In genomic region chr11:104064016-104064630, GRCh38 we compare ENCODE assay signal across 36 cellular contexts. TPM values are rescaled to one million over a fixed set of nuclear protein-coding genes. Genes with fewer than 3 reads are reported as not detected.
"Had no signal": no experiment of that assay in that cellular context is flagged by ENCODE, and none has a peak within 500 bp of the region (broad histone marks: within the 10 kb centered on the region; RNA-seq: fewer than 3 reads in every experiment).

No MANE protein-coding gene starts in this region.

- H3K4me3 Mint-ChIP-seq: activated CD4-positive, alpha-beta memory T cell treated with anti-CD3 and anti-CD28 coated beads for 36 hours; activated CD4-positive, alpha-beta T cell treated with anti-CD3 and anti-CD28 coated beads, Interleukin-2, amount 10 ng/mL, durations not matched to agents 24 days and 14 days; activated naive CD4-positive, alpha-beta T cell treated with anti-CD3 and anti-CD28 coated beads, Interleukin-2, amount 10 ng/mL, durations not matched to agents 7 days and 5 days; activated T-cell treated with anti-CD3 and anti-CD28 coated beads, Interleukin-2, amount 50 U/mL, for 24 hours; naive thymus-derived CD4-positive, alpha-beta T cell; stimulated activated memory B cell treated with anti-CD40 and anti-IgM and Interleukin-4, amounts not matched to agents 10 μg/mL and 1 μg/mL and 100 μg/mL, for 72 hours; T-helper 17 cell had no signal

- H3K27ac ChIP-seq: brain microvascular endothelial cell, esophagus muscularis mucosa, foreskin keratinocyte, heart left ventricle, left lung, parathyroid adenoma, psoas muscle, right atrium auricular region, stomach, suprapubic skin, tibial artery, upper lobe of right lung had no signal

- H3K27me3 ChIP-seq: brain microvascular endothelial cell, esophagus muscularis mucosa, foreskin keratinocyte, heart left ventricle, left lung, right atrium auricular region, stomach, suprapubic skin, tibial artery, upper lobe of right lung had no signal

- H3K36me3 ChIP-seq: brain microvascular endothelial cell, esophagus muscularis mucosa, heart left ventricle, left lung, right atrium auricular region, stomach, suprapubic skin, tibial artery, upper lobe of right lung had no signal

- H3K27ac Mint-ChIP-seq: activated CD4-positive, alpha-beta memory T cell treated with anti-CD3 and anti-CD28 coated beads for 36 hours; activated CD4-positive, alpha-beta T cell treated with anti-CD3 and anti-CD28 coated beads, Interleukin-2, amount 10 ng/mL, durations not matched to agents 24 days and 14 days; activated naive CD4-positive, alpha-beta T cell treated with anti-CD3 and anti-CD28 coated beads, Interleukin-2, amount 10 ng/mL, durations not matched to agents 7 days and 5 days; activated T-cell treated with anti-CD3 and anti-CD28 coated beads, Interleukin-2, amount 50 U/mL, for 24 hours; naive thymus-derived CD4-positive, alpha-beta T cell; stimulated activated memory B cell treated with anti-CD40 and anti-IgM and Interleukin-4, amounts not matched to agents 10 μg/mL and 1 μg/mL and 100 μg/mL, for 72 hours; T-helper 17 cell had no signal

- H3K9me3 Mint-ChIP-seq: activated CD4-positive, alpha-beta memory T cell treated with anti-CD3 and anti-CD28 coated beads for 36 hours; activated CD4-positive, alpha-beta T cell treated with anti-CD3 and anti-CD28 coated beads, Interleukin-2, amount 10 ng/mL, durations not matched to agents 24 days and 14 days; activated naive CD4-positive, alpha-beta T cell treated with anti-CD3 and anti-CD28 coated beads, Interleukin-2, amount 10 ng/mL, durations not matched to agents 7 days and 5 days; activated T-cell treated with anti-CD3 and anti-CD28 coated beads, Interleukin-2, amount 50 U/mL, for 24 hours had no signal

- H3K36me3 Mint-ChIP-seq: activated CD4-positive, alpha-beta memory T cell treated with anti-CD3 and anti-CD28 coated beads for 36 hours; activated naive CD4-positive, alpha-beta T cell treated with anti-CD3 and anti-CD28 coated beads, Interleukin-2, amount 10 ng/mL, durations not matched to agents 7 days and 5 days; naive thymus-derived CD4-positive, alpha-beta T cell; stimulated activated memory B cell treated with anti-CD40 and anti-IgM and Interleukin-4, amounts not matched to agents 10 μg/mL and 1 μg/mL and 100 μg/mL, for 72 hours had no signal

- DNase-seq: activated CD4-positive, alpha-beta memory T cell treated with anti-CD3 and anti-CD28 coated beads for 36 hours; activated CD4-positive, alpha-beta T cell treated with anti-CD3 and anti-CD28 coated beads, Interleukin-2, amount 10 ng/mL, durations not matched to agents 24 days and 14 days; activated CD4-positive, CD25-positive, alpha-beta regulatory T cell treated with anti-CD3 and anti-CD28 coated beads, Interleukin-2, amount 50 U/mL, for 72 hours; activated CD8-positive, alpha-beta memory T cell treated with anti-CD3 and anti-CD28 coated beads, Interleukin-2, amount 50 U/mL, for 48 hours; activated gamma-delta T cell; activated naive CD4-positive, alpha-beta T cell treated with anti-CD3 and anti-CD28 coated beads, Interleukin-2, amount 10 ng/mL, durations not matched to agents 7 days and 5 days; activated T-cell treated with anti-CD3 and anti-CD28 coated beads, Interleukin-2, amount 50 U/mL, for 24 hours; amniotic stem cell; brain microvascular endothelial cell; central memory CD4-positive, alpha-beta T cell; dermis blood vessel endothelial cell; effector CD4-positive, alpha-beta T cell; foreskin keratinocyte; heart left ventricle; kidney glomerular epithelial cell; left lung; naive thymus-derived CD4-positive, alpha-beta T cell; psoas muscle; stimulated activated CD4-positive, alpha-beta T cell treated with anti-CD3 and anti-CD28 coated beads, Interleukin-1b, Interleukin-23, amount 100 ng/mL, for 48 hours; stimulated activated CD4-positive, alpha-beta T cell treated with anti-CD3 and anti-CD28 coated beads, Interleukin-4, amount 100 ng/mL, for 4 hours; stimulated activated CD8-positive, alpha-beta memory T cell treated with anti-CD3 and anti-CD28 coated beads, Interleukin-4, amount 100 ng/mL, for 48 hours; stomach; T-helper 17 cell; T1000; tibial artery; upper lobe of right lung had no signal

- H3K9me3 ChIP-seq: esophagus muscularis mucosa, heart left ventricle, left lung, psoas muscle, right atrium auricular region, stomach, suprapubic skin, tibial artery, upper lobe of right lung had no signal

- H3K4me3 ChIP-seq: esophagus muscularis mucosa, heart left ventricle, left lung, lung, psoas muscle, right atrium auricular region, smooth muscle cell, stomach, suprapubic skin, tibial artery, upper lobe of right lung had no signal

- H3K4me1 ChIP-seq: foreskin keratinocyte, parathyroid adenoma, psoas muscle, right atrium auricular region, suprapubic skin, tibial artery, upper lobe of right lung had no signal

- ATAC-seq: foreskin keratinocyte; heart left ventricle; left lung; naive thymus-derived CD4-positive, alpha-beta T cell; psoas muscle; stimulated activated memory B cell treated with anti-CD40 and anti-IgM and Interleukin-4, amounts not matched to agents 10 μg/mL and 1 μg/mL and 100 μg/mL, for 72 hours; T-helper 17 cell; upper lobe of right lung had no signal

- H3K27me3 Mint-ChIP-seq: activated CD4-positive, alpha-beta memory T cell treated with anti-CD3 and anti-CD28 coated beads for 36 hours; activated CD4-positive, alpha-beta T cell treated with anti-CD3 and anti-CD28 coated beads, Interleukin-2, amount 10 ng/mL, durations not matched to agents 24 days and 14 days; activated naive CD4-positive, alpha-beta T cell treated with anti-CD3 and anti-CD28 coated beads, Interleukin-2, amount 10 ng/mL, durations not matched to agents 7 days and 5 days; activated T-cell treated with anti-CD3 and anti-CD28 coated beads, Interleukin-2, amount 50 U/mL, for 24 hours; naive thymus-derived CD4-positive, alpha-beta T cell; stimulated activated memory B cell treated with anti-CD40 and anti-IgM and Interleukin-4, amounts not matched to agents 10 μg/mL and 1 μg/mL and 100 μg/mL, for 72 hours; T-helper 17 cell had no signal

- H3K4me1 Mint-ChIP-seq: activated CD4-positive, alpha-beta T cell treated with anti-CD3 and anti-CD28 coated beads, Interleukin-2, amount 10 ng/mL, durations not matched to agents 24 days and 14 days; activated naive CD4-positive, alpha-beta T cell treated with anti-CD3 and anti-CD28 coated beads, Interleukin-2, amount 10 ng/mL, durations not matched to agents 7 days and 5 days; naive thymus-derived CD4-positive, alpha-beta T cell; T-helper 17 cell had no signal

RNA-seq across cellular contexts. Expression of gene DDI1, which starts 27.7 kb away (rescaled TPM):
- total RNA-seq: activated CD4-positive, alpha-beta memory T cell treated with anti-CD3 and anti-CD28 coated beads for 36 hours; activated CD4-positive, alpha-beta T cell treated with anti-CD3 and anti-CD28 coated beads, Interleukin-2, amount 10 ng/mL, durations not matched to agents 24 days and 14 days; activated CD8-positive, alpha-beta memory T cell treated with anti-CD3 and anti-CD28 coated beads for 36 hours; astrocyte; dermis blood vessel endothelial cell; esophagus muscularis mucosa; foreskin keratinocyte; heart left ventricle; left lung; lung; mesenteric fat pad; naive thymus-derived CD4-positive, alpha-beta T cell; psoas muscle; right atrium auricular region; smooth muscle cell; stomach; suprapubic skin; T-helper 17 cell; upper lobe of right lung had no signal
